Comparison of ENCODE assay signal across 8 cellular contexts in the genomic region with DNA sequence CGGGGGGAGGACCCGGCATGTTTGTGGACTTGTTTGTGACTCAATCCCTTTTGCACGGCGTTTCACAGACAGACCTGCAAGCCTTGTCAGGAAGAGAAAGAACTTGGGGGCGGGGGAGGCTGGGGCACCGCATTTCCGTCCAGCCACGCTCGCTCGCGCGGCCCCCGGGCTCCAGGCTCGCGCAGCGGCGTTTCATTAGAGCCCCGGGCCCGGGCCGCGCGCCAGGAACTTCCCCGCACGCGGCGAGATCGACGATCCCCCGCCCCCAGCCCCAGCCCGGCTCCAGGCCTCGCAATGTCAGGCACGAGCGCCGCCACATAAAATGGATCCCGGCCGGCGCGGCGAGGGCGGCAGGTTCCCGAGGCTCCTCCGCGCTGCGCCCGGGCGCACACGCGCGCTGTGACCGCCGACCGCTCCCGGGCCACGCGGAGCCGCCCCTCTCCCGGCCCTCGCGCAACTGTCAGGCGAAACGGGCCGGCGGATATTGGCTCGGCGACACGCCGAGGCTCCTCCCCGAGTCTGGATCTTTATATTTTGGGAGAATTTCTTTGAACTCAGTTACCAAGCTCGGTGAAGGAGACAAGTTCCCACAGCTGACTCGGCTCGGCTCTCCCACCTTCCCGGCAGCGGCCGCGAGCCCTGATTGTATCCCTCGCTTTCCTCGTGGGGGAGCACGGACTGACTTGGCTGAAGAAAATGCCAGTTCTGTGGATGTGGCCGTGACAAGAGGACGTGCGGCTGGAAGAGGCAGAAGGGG. TPM values are rescaled to one million over a fixed set of nuclear protein-coding genes. Genes with fewer than 3 reads are reported as not detected.
DNase-seq lines count a peak whose midpoint lies in the region; TF ChIP-seq lines count a peak whose summit lies in the region.

A gene (plus strand): TSS at position 557 of the 757 bp plus-strand sequence. CDS start 440 bp downstream, outside the sequence.

- intact Hi-C loops in dorsolateral prefrontal cortex (cut with DNase I), result loop anchor here (5.0 to 10.0 kb wide), 7 partner anchors 228 to 1540 kb away; no protein-coding TSS in a partner anchor
- intact Hi-C loops in lower leg skin (cut with DNase I; ENCODE audit: low total_unique reads), result loop anchor here (10.0 kb wide), 1 partner anchor 1340 kb away; no protein-coding TSS in a partner anchor

- peaks cover 47% of the 10 kb centered on the region for H3K27me3 Mint-ChIP-seq in IgD-negative memory B cell
- H3K27me3 Mint-ChIP-seq in T-helper 2 cell treated with Interferon-gamma antibody and Interleukin-4, amounts not matched to agents 5 μg/mL and 100 μg/mL, for 36 hours (ENCODE audit: low read depth), result peaks cover 70% of the 10 kb centered on the region

- H3K27ac ChIP-seq in dorsolateral prefrontal cortex, result peak within 1 kb of the TSS in 38 of 59 donors; percentile 6 to 93 (median 42)

- H3K4me3 ChIP-seq in dorsolateral prefrontal cortex, result peak within 1 kb of the TSS; percentile 41 to 76 (median 67)
- peak within 1 kb of the TSS; percentile 41 for H3K4me3 ChIP-seq in lower leg skin (ENCODE audit: low read depth, poor library complexity, severe bottlenecking)

- DNase-seq in DMS53 (lab: John Stamatoyannopoulos, UW), result peak; percentile 89
- peak; percentile 24 for DNase-seq in T-helper 2 cell treated with Interferon-gamma antibody and Interleukin-4, amounts not matched to agents 5 μg/mL and 100 μg/mL, for 36 hours (ENCODE audit: low spot score)
- peak in 6 of 10 donors; percentile 36 to 67 (median 56) for DNase-seq in dorsolateral prefrontal cortex
- DNase-seq in lower leg skin (ENCODE audit: low spot score in 2 of 2), result peak in 1 of 2 donors; percentile 87
- DNase-seq in stimulated activated naive CD4-positive, alpha-beta T cell treated with Interleukin-2 at 50 U/mL for 16 hours (lab: John Stamatoyannopoulos, UW), result peak; percentile 15
- DNase-seq in activated gamma-delta T cell treated with Interleukin-2 at 50 U/mL for 16 hours, result no peak
- no peak for DNase-seq in NK-92 treated with Interleukin-12 subunit alpha and Interleukin-12 subunit beta, amount 100 ng/mL, for 24 hours (lab: John Stamatoyannopoulos, UW)

- peak within 1 kb of the TSS; percentile 84 to 97 (median 94) for H3K4me3 Mint-ChIP-seq in IgD-negative memory B cell
- peak within 1 kb of the TSS; percentile 78 for H3K4me3 Mint-ChIP-seq in T-helper 2 cell treated with Interferon-gamma antibody and Interleukin-4, amounts not matched to agents 5 μg/mL and 100 μg/mL, for 36 hours

- H3K4me1 Mint-ChIP-seq in IgD-negative memory B cell, result peaks cover 6 to 11% (median 11%) of the 10 kb centered on the region in 3 donors
- H3K4me1 Mint-ChIP-seq in T-helper 2 cell treated with Interferon-gamma antibody and Interleukin-4, amounts not matched to agents 5 μg/mL and 100 μg/mL, for 36 hours (ENCODE audit: low read depth), result peaks cover 10% of the 10 kb centered on the region

- WGBS in lower leg skin, 2 donors, result 1% methylated on average over 24 to 71 of the region's 81 CpGs

- H3K9me3 Mint-ChIP-seq in IgD-negative memory B cell, result peaks cover 0 to 6% (median 4%) of the 10 kb centered on the region in 3 donors
- no peaks in the 10 kb centered on the region for H3K9me3 Mint-ChIP-seq in T-helper 2 cell treated with Interferon-gamma antibody and Interleukin-4, amounts not matched to agents 5 μg/mL and 100 μg/mL, for 36 hours

- no peak for TF ChIP-seq POLR2A in lower leg skin (IDR thresholded peaks at IDR 0.05)

- peaks cover 0 to 42% (median 4%) of the 10 kb centered on the region in 45 donors for H3K27me3 ChIP-seq in dorsolateral prefrontal cortex

- peaks cover 1% of the 10 kb centered on the region for H3K36me3 Mint-ChIP-seq in IgD-negative memory B cell
- H3K36me3 Mint-ChIP-seq in T-helper 2 cell treated with Interferon-gamma antibody and Interleukin-4, amounts not matched to agents 5 μg/mL and 100 μg/mL, for 36 hours (ENCODE audit: low read depth), result no peaks in the 10 kb centered on the region

- H3K27ac Mint-ChIP-seq in IgD-negative memory B cell, result no peak within 1 kb of the TSS
- no peak within 1 kb of the TSS for H3K27ac Mint-ChIP-seq in T-helper 2 cell treated with Interferon-gamma antibody and Interleukin-4, amounts not matched to agents 5 μg/mL and 100 μg/mL, for 36 hours

- TF ChIP-seq CTCF in dorsolateral prefrontal cortex (IDR thresholded peaks at IDR 0.05 in 54 of 56, conservative IDR thresholded peaks at IDR 0.05 in 2 of 56; ENCODE audit: low read depth in 1 of 56, partially characterized antibody in 56 of 56) (peak in 3 of 56 donors; percentile 8 to 15 (median 9)), lower leg skin (IDR thresholded peaks at IDR 0.05) (no peak)

RNA-seq across cellular contexts. Expression of the gene that starts here (rescaled TPM):
- polyA plus RNA-seq in IgD-negative memory B cell, result 0.29 TPM
- total RNA-seq in dorsolateral prefrontal cortex (10 to 100 TPM in 20 of 120 experiments, 1 to 10 TPM in 100; 3.9 to 20.8 (median 8.4) TPM), lower leg skin (1 to 10 TPM; 3.9 to 6.6 (median 5.7) TPM)

Comparison
In these comparisons a context has a peak if more than half of its experiments do, and no peak if none do; other contexts are left out.
1. DNase-seq: peak in DMS53 (single experiment), T-helper 2 cell treated with Interferon-gamma antibody and Interleukin-4, amounts not matched to agents 5 μg/mL and 100 μg/mL, for 36 hours (single experiment), dorsolateral prefrontal cortex (6 of 10) and stimulated activated naive CD4-positive, alpha-beta T cell treated with Interleukin-2 at 50 U/mL for 16 hours (single experiment); none in activated gamma-delta T cell treated with Interleukin-2 at 50 U/mL for 16 hours (single experiment) and NK-92 treated with Interleukin-12 subunit alpha and Interleukin-12 subunit beta, amount 100 ng/mL, for 24 hours (single experiment).